8 cellular contexts compared by ENCODE assay signal in the genomic region with DNA sequence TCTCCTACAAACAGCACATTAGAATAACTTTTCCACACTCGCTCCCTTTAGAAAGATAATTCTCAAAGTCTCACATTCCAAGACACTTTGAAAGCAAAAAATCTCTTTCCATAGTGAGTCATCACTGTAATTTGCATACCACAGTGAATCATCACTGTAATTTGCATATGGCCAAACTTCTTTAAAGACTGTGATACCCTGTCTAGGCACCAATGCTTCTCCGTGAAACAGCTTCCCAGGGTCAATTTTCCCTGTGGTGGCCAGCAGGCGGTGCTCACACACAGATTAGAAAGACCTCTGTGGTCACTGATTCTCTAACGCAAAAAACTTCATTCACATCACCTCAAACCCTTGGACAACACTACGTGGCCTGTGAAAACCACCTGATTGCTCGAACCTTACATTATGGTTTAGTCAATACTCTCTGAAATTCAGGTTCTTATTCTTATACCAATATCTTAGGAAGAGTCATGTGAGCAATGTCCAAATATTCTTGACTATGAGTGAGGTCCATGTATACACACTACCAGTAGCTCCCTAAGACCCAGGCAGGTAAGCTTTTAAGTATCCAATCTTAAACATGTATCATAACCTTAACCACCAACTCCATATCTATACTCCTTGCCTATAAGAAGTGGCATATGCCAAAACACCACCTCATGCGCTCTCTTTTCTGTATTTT.
DNase-seq lines count a peak whose midpoint lies in the region; ATAC-seq lines count a peak whose summit lies in the region.

No MANE protein-coding gene starts in this region.

- no peak overlapping the region for H3K27ac Mint-ChIP-seq in activated T-helper 17 cell treated with anti-CD3 and anti-CD28 coated beads, Interleukin-2, amount 50 U/mL, for 72 hours

- DNase-seq in SIG-M5 treated with dmso at 0.1 percent for 504 hours (lab: John Stamatoyannopoulos, UW; ENCODE audit: unreplicated experiment) = peak; percentile 33
- DNase-seq in SIG-M5 (lab: John Stamatoyannopoulos, UW) = no peak
- peak; percentile 15 to 65 for DNase-seq in NCI-H446 (lab: John Stamatoyannopoulos, UW)
- DNase-seq in Right ventricle myocardium superior = peak; percentile 52
- DNase-seq in renal cortical epithelial cell (ENCODE audit: low read depth) = peak; percentile 85
- no peak for DNase-seq in midbrain (lab: John Stamatoyannopoulos, UW)

- peaks cover 40% of the 10 kb centered on the region for H3K27me3 Mint-ChIP-seq in activated T-helper 17 cell treated with anti-CD3 and anti-CD28 coated beads, Interleukin-2, amount 50 U/mL, for 72 hours

- peaks cover 4% of the 10 kb centered on the region for H3K4me1 Mint-ChIP-seq in activated T-helper 17 cell treated with anti-CD3 and anti-CD28 coated beads, Interleukin-2, amount 50 U/mL, for 72 hours

- peaks cover 3% of the 10 kb centered on the region for H3K9me3 Mint-ChIP-seq in activated T-helper 17 cell treated with anti-CD3 and anti-CD28 coated beads, Interleukin-2, amount 50 U/mL, for 72 hours

- H3K36me3 Mint-ChIP-seq in activated T-helper 17 cell treated with anti-CD3 and anti-CD28 coated beads, Interleukin-2, amount 50 U/mL, for 72 hours (ENCODE audit: low read depth) = no peaks in the 10 kb centered on the region

- intact Hi-C loops in Right ventricle myocardium superior (cut with DNase I) = loop anchor here (10.0 kb wide), 1 partner anchor 257 kb away; no protein-coding TSS in a partner anchor

- H3K4me3 Mint-ChIP-seq in activated T-helper 17 cell treated with anti-CD3 and anti-CD28 coated beads, Interleukin-2, amount 50 U/mL, for 72 hours = no peak overlapping the region

- peak; percentile 75 for ATAC-seq in HG02884 (IDR thresholded peaks at IDR 0.05; ENCODE audit: unreplicated experiment)
- peak; percentile 65 for ATAC-seq in activated T-helper 17 cell treated with anti-CD3 and anti-CD28 coated beads, Interleukin-2, amount 50 U/mL, for 72 hours (replicated peaks)
- peak; percentile 38 for ATAC-seq in Right ventricle myocardium superior (ENCODE audit: poor library complexity)

Comparison
In these comparisons a context has a peak if more than half of its experiments do, and no peak if none do; other contexts are left out.
1. DNase-seq: peak in SIG-M5 treated with dmso at 0.1 percent for 504 hours (single experiment), NCI-H446 (2 of 2), Right ventricle myocardium superior (single experiment) and renal cortical epithelial cell (single experiment); none in SIG-M5 (single experiment) and midbrain (single experiment).
2. Peak in every context shown above with its lines, with median percentiles within 50 percentile points of each other: ATAC-seq.